In the genomic region with DNA sequence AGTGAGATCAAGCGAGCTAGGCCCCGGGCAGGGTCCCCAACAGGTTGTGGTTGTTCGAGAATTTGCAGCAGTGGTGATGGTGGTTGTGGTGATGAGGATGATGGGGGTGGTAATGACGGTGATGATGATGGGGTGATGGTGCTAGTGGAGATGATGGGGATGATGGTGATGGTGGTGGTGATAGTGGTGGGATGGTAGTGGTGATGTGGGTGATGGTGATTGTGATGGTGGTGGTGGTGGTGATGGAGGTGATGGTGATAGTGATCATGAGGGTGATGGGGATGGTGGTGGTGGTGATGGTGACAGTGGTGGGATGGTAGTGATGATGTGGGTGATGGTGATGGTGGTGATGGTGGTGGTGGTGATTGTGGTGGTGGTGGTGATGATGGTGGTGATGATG, we compare ENCODE assay signal across 23 cellular contexts.
DNase-seq lines count a peak whose midpoint lies in the region; ATAC-seq and TF ChIP-seq lines count a peak whose summit lies in the region.
"Had no signal": no experiment of that assay in that cellular context is flagged by ENCODE, and none has a peak within 500 bp of the region (broad histone marks: within the 10 kb centered on the region; RNA-seq: fewer than 3 reads in every experiment).

No MANE protein-coding gene starts in this region.

- peaks cover 92% of the 10 kb centered on the region for H3K4me1 ChIP-seq in BLaER1
- H3K4me1 ChIP-seq in IMR-90 (ENCODE audit: control insufficient read depth, insufficient read depth, low read length) = peaks cover 17% of the 10 kb centered on the region; the same call in 1 of the 2 replicates
- no peaks in the 10 kb centered on the region for H3K4me1 ChIP-seq in osteoblast (ENCODE audit: insufficient read depth, low read length)
- peaks cover 45% of the 10 kb centered on the region for H3K4me1 ChIP-seq in testis

- no peak overlapping the region for H3K18ac ChIP-seq in IMR-90 (ENCODE audit: low read depth, low read length)

- H3K4me3 ChIP-seq in BLaER1 (no peak overlapping the region), IMR-90 (ENCODE audit: insufficient read depth, low read depth, low read length) (no peak overlapping the region), osteoblast (ENCODE audit: insufficient read depth, low read length) (no peak overlapping the region), testis (no peak overlapping the region)
- H3K4me3 ChIP-seq: A549, MG63, PC-9 had no signal

- H2BK20ac ChIP-seq in IMR-90 (ENCODE audit: low read depth, low read length) = no peak overlapping the region

- no peak for ATAC-seq in IMR-90 (ENCODE audit: low read depth)
- peak; percentile 39 for ATAC-seq in effector memory CD8-positive, alpha-beta T cell (replicated peaks)
- ATAC-seq in activated T-cell treated with anti-CD3 and anti-CD28 coated beads, Interleukin-2, amount 50 U/mL, for 4 hours = no peak
- ATAC-seq: A549 had no signal

- WGBS in IMR-90 (ENCODE audit: extremely low coverage in 2 of 2, insufficient read length in 1 of 2), 2 experiments = 84% methylated on average over 2 of the region's 4 CpGs; no CpG with 5 or more reads in 1 of the 2 experiments
- 97 to 98% methylated on average over 4 of the region's 4 CpGs for WGBS in testis, 2 donors

- peak overlapping the region; percentile 92; the same call in 1 of the 2 replicates for H3K4me2 ChIP-seq in BLaER1
- H3K4me2 ChIP-seq in IMR-90 (ENCODE audit: low read depth, low read length) = no peak overlapping the region
- H3K4me2 ChIP-seq in osteoblast (ENCODE audit: insufficient read depth, low read length) = no peak overlapping the region
- H3K4me2 ChIP-seq: A549, PC-9 had no signal

- peaks cover 23 to 24% of the 10 kb centered on the region in 2 donors for H3K4me1 Mint-ChIP-seq in effector memory CD8-positive, alpha-beta T cell (ENCODE audit: low read depth in 2 of 2)
- peaks cover 28% of the 10 kb centered on the region for H3K4me1 Mint-ChIP-seq in activated T-cell treated with anti-CD3 and anti-CD28 coated beads, Interleukin-2, amount 50 U/mL, for 4 hours (ENCODE audit: low read depth)

- H3K27ac Mint-ChIP-seq in effector memory CD8-positive, alpha-beta T cell = no peak overlapping the region

- no peaks in the 10 kb centered on the region for H3K27me3 ChIP-seq in BLaER1
- no peaks in the 10 kb centered on the region for H3K27me3 ChIP-seq in IMR-90 (ENCODE audit: control insufficient read depth, insufficient read depth, low read length)
- no peaks in the 10 kb centered on the region for H3K27me3 ChIP-seq in osteoblast (ENCODE audit: insufficient read depth, low read length)
- H3K27me3 ChIP-seq in testis = no peaks in the 10 kb centered on the region
- H3K27me3 ChIP-seq: MG63 had no signal

- H4K91ac ChIP-seq in IMR-90 (ENCODE audit: insufficient read depth, low read depth, low read length) = no peak overlapping the region

- no peak overlapping the region for H3K56ac ChIP-seq in IMR-90 (ENCODE audit: extremely low read depth, insufficient read depth, low read length)

- no peak for TF ChIP-seq RAD21 in IMR-90 (IDR thresholded peaks at IDR 0.05; ENCODE audit: low read length)

- H3K9me3 ChIP-seq in BLaER1 = no peaks in the 10 kb centered on the region
- H3K9me3 ChIP-seq in IMR-90 (ENCODE audit: control insufficient read depth, insufficient read depth, low read length) = no peaks in the 10 kb centered on the region
- H3K9me3 ChIP-seq in osteoblast (ENCODE audit: low read depth, low read length) = no peaks in the 10 kb centered on the region
- no peaks in the 10 kb centered on the region for H3K9me3 ChIP-seq in testis
- H3K9me3 ChIP-seq: A549, MG63 had no signal

- CTCF ChIA-PET in IMR-90 (lab: Yijun Ruan, JAX) = no interaction called here

- H3K9me3 Mint-ChIP-seq in effector memory CD8-positive, alpha-beta T cell = no peaks in the 10 kb centered on the region
- no peaks in the 10 kb centered on the region for H3K9me3 Mint-ChIP-seq in activated T-cell treated with anti-CD3 and anti-CD28 coated beads, Interleukin-2, amount 50 U/mL, for 4 hours
- H3K9me3 Mint-ChIP-seq: CD8-positive, alpha-beta memory T cell had no signal

- no peak overlapping the region for H2BK120ac ChIP-seq in IMR-90 (ENCODE audit: low read depth, low read length)

- no peak for DNase-seq in IMR-90
- no peak for DNase-seq in effector memory CD8-positive, alpha-beta T cell
- peak; percentile 47 for DNase-seq in osteoblast (ENCODE audit: insufficient read length, low spot score, missing footprints)
- no peak for DNase-seq in activated T-cell treated with anti-CD3 and anti-CD28 coated beads, Interleukin-2, amount 50 U/mL, for 4 hours
- DNase-seq in testis = no peak
- no peak for DNase-seq in DMS 273 (lab: John Stamatoyannopoulos, UW; ENCODE audit: unreplicated experiment)
- DNase-seq: AML-193; CD8-positive, alpha-beta memory T cell; DMS79 treated with DMSO at 0.1 percent for 48 hours; GF-D8; KG1; MG63; NCI-H1105 treated with DMSO at 0.1 percent for 48 hours; NCI-H146; NCI-H1930; NCI-H2107; NCI-H524 treated with DMSO at 0.1 percent for 48 hours; NCI-H82; PC-9; SHP77 had no signal

- H3K36me3 ChIP-seq in BLaER1 = peaks cover 84% of the 10 kb centered on the region
- H3K36me3 ChIP-seq in IMR-90 (ENCODE audit: control insufficient read depth, insufficient read depth, low read length) = peaks cover 49% of the 10 kb centered on the region
- peaks cover 49% of the 10 kb centered on the region for H3K36me3 ChIP-seq in osteoblast (ENCODE audit: insufficient read depth, low read length)
- no peaks in the 10 kb centered on the region for H3K36me3 ChIP-seq in testis (ENCODE audit: low read depth, missing control alignments)

- no peak overlapping the region for H3K4ac ChIP-seq in IMR-90 (ENCODE audit: low read depth, low read length)

- no peak overlapping the region for H2BK15ac ChIP-seq in IMR-90 (ENCODE audit: low read depth, low read length)

- H2AK5ac ChIP-seq in IMR-90 (ENCODE audit: low read depth, low read length) = peak overlapping the region; percentile 73; the same call in 1 of the 2 replicates

- TF ChIP-seq POLR2A in IMR-90 (IDR thresholded peaks at IDR 0.05; ENCODE audit: low read depth, low read length) = no peak
- no peak for TF ChIP-seq POLR2A in testis (IDR thresholded peaks at IDR 0.05)

- TF ChIP-seq CTCF in IMR-90 (conservative IDR thresholded peaks at IDR 0.05; ENCODE audit: low read depth, low read length) (no peak), osteoblast (IDR thresholded peaks at IDR 0.05; ENCODE audit: extremely low read depth, low read depth, low read length) (no peak), testis (IDR thresholded peaks at IDR 0.05) (no peak)

- H2AK9ac ChIP-seq in IMR-90 (replicated peaks; ENCODE audit: low read depth, low read length, poor library complexity) = no peak overlapping the region

- no peak overlapping the region for H4K8ac ChIP-seq in IMR-90 (ENCODE audit: low read depth in 2 of 2, low read length in 2 of 2)

- H4K5ac ChIP-seq in IMR-90 (ENCODE audit: low read depth, low read length) = no peak overlapping the region

- BruUV-seq in IMR-90 (replicated peaks; lab: Mats Ljungman, UMichigan) = no TSS peak

- H3K9ac ChIP-seq in BLaER1 (no peak overlapping the region), IMR-90 (ENCODE audit: low read depth, low read length) (no peak overlapping the region)

- H3K79me2 ChIP-seq in osteoblast (ENCODE audit: insufficient read depth, low read length) = peaks cover 100% of the 10 kb centered on the region

- peaks cover 33 to 100% of the 10 kb centered on the region in 2 experiments for H3K79me1 ChIP-seq in IMR-90 (ENCODE audit: low read depth in 1 of 2, low read length in 2 of 2)

- peak overlapping the region; percentile 40 for H2BK5ac ChIP-seq in IMR-90 (ENCODE audit: low read depth, low read length, poor library complexity, severe bottlenecking)

- in situ Hi-C loops in IMR-90 (cut with MboI; ENCODE audit: low sequenced_read_pairs) = no loop called here

- POLR2A ChIA-PET in IMR-90 (lab: Charles Lee; ENCODE audit: unreplicated experiment) = no interaction called here

- H3K27me3 Mint-ChIP-seq in effector memory CD8-positive, alpha-beta T cell = no peaks in the 10 kb centered on the region
- H3K27me3 Mint-ChIP-seq in activated T-cell treated with anti-CD3 and anti-CD28 coated beads, Interleukin-2, amount 50 U/mL, for 4 hours (ENCODE audit: low read depth) = no peaks in the 10 kb centered on the region
- H3K27me3 Mint-ChIP-seq: CD8-positive, alpha-beta memory T cell had no signal

- no peak overlapping the region for H3K14ac ChIP-seq in IMR-90 (replicated peaks; ENCODE audit: low read depth, low read length)

- intact Hi-C loops in IMR-90 (cut with micrococcal nuclease) = no loop called here
- intact Hi-C loops in testis (cut with DNase I; ENCODE audit: low total_unique reads) = loop anchor here (5.0 kb wide), 1 partner anchor 52 kb away; no protein-coding TSS in a partner anchor

- H3K9me1 ChIP-seq in IMR-90 (ENCODE audit: insufficient read depth, low read length) = peaks cover 25% of the 10 kb centered on the region

- H3K27ac ChIP-seq in BLaER1 (no peak overlapping the region), IMR-90 (ENCODE audit: insufficient read depth, low read length) (no peak overlapping the region), osteoblast (ENCODE audit: low read depth, low read length) (no peak overlapping the region), testis (no peak overlapping the region)
- H3K27ac ChIP-seq: A549, C4-2B, PC-9 had no signal

- H3K4me3 Mint-ChIP-seq in effector memory CD8-positive, alpha-beta T cell = no peak overlapping the region
- H3K4me3 Mint-ChIP-seq in activated T-cell treated with anti-CD3 and anti-CD28 coated beads, Interleukin-2, amount 50 U/mL, for 4 hours = no peak overlapping the region
- H3K4me3 Mint-ChIP-seq: CD8-positive, alpha-beta memory T cell had no signal

- dilution Hi-C loops in IMR-90 (cut with HindIII; ENCODE audit: low sequenced_read_pairs, unreplicated experiment) = no loop called here

- peak overlapping the region; percentile 32 for H2AFZ ChIP-seq in IMR-90 (replicated peaks; ENCODE audit: low read length, poor library complexity)
- no peak overlapping the region for H2AFZ ChIP-seq in osteoblast (ENCODE audit: low read length)
- H2AFZ ChIP-seq: PC-9 had no signal

- peaks cover 42% of the 10 kb centered on the region for H3K36me3 Mint-ChIP-seq in effector memory CD8-positive, alpha-beta T cell (ENCODE audit: insufficient read depth)
- H3K36me3 Mint-ChIP-seq in activated T-cell treated with anti-CD3 and anti-CD28 coated beads, Interleukin-2, amount 50 U/mL, for 4 hours (ENCODE audit: insufficient read depth) = peaks cover 18% of the 10 kb centered on the region

- H3K23ac ChIP-seq in IMR-90 (ENCODE audit: low read depth, low read length) = no peak overlapping the region

- peaks cover 98% of the 10 kb centered on the region for H4K20me1 ChIP-seq in BLaER1
- H4K20me1 ChIP-seq in IMR-90 (ENCODE audit: insufficient read depth, low read length) = peaks cover 98% of the 10 kb centered on the region
- H4K20me1 ChIP-seq in osteoblast (ENCODE audit: insufficient read depth, low read length) = peaks cover 89% of the 10 kb centered on the region

TF ChIP-seq in IMR-90, 13 proteins besides CTCF, POLR2A, EP300 and RAD21 (continues in another document):
- no peak for TF ChIP-seq MAZ (IDR thresholded peaks at IDR 0.05; ENCODE audit: borderline replicate concordance, low read depth, low read length)
- no peak for TF ChIP-seq FOS (IDR thresholded peaks at IDR 0.05; ENCODE audit: low read depth, low read length)
- TF ChIP-seq CEBPB (IDR thresholded peaks at IDR 0.05; ENCODE audit: low read depth, low read length) = no peak
